8 cellular contexts compared by ENCODE assay signal in the genomic region with DNA sequence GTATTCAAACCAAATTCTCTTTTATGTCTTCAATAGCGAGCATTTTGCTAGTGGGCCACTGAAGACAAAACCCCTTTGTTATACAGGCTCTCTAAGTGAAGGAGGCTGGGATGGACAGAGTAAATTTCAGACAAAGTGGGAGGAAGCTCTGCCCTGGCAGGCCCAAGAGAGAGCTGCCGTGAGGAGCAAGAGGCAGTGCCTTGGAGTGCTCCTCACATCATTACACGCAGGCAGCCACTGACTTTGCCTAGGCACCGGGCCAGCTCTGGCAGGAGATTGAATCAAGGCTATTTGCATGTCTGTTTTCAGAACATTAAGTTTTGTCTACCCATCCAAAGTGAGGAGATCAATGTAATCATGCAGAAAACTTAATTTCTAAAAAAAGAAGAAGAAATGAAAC.
DNase-seq lines count a peak whose midpoint lies in the region; ATAC-seq and TF ChIP-seq lines count a peak whose summit lies in the region.

No MANE protein-coding gene starts in this region.

- intact Hi-C loops in posterior cingulate gyrus (cut with DNase I) (loop anchor here (10.0 kb wide), 1 partner anchor 306 kb away; no protein-coding TSS in a partner anchor), natural killer cell (cut with micrococcal nuclease) (no loop called here)

- peak; percentile 72 for ATAC-seq in GM18867 (IDR thresholded peaks at IDR 0.05; ENCODE audit: unreplicated experiment)
- peak; percentile 53 for ATAC-seq in HG03060 (IDR thresholded peaks at IDR 0.05; ENCODE audit: low read depth, unreplicated experiment)
- no peak for ATAC-seq in natural killer cell

- DNase-seq in dedifferentiated amniotic fluid mesenchymal stem cell (ENCODE audit: extremely low spot score) (peak; percentile 60), posterior cingulate gyrus (peak in 9 of 10 donors; percentile 39 to 91 (median 57)), natural killer cell (no peak), immature natural killer cell (no peak), NCI-H128 (lab: John Stamatoyannopoulos, UW; ENCODE audit: unreplicated experiment) (no peak), SHP77 (lab: John Stamatoyannopoulos, UW) (no peak)

- H3K9me3 Mint-ChIP-seq in natural killer cell (no peaks in the 10 kb centered on the region), immature natural killer cell (no peaks in the 10 kb centered on the region)

- H3K4me3 Mint-ChIP-seq in natural killer cell (no peak overlapping the region), immature natural killer cell (no peak overlapping the region)

- H3K4me1 Mint-ChIP-seq in natural killer cell (no peaks in the 10 kb centered on the region), immature natural killer cell (no peaks in the 10 kb centered on the region)

- no peak for TF ChIP-seq CTCF in natural killer cell (IDR thresholded peaks at IDR 0.05)

- H3K27ac Mint-ChIP-seq in natural killer cell (no peak overlapping the region), immature natural killer cell (no peak overlapping the region)

- H3K36me3 Mint-ChIP-seq in natural killer cell: no peaks in the 10 kb centered on the region
- H3K36me3 Mint-ChIP-seq in immature natural killer cell: no peaks in the 10 kb centered on the region

- H3K27me3 Mint-ChIP-seq in natural killer cell (ENCODE audit: low read depth in 2 of 2) (peaks cover 0 to 5% of the 10 kb centered on the region in 2 donors), immature natural killer cell (ENCODE audit: low read depth in 3 of 3) (peaks cover 0 to 2% (median 0%) of the 10 kb centered on the region in 3 donors)

Comparison
In these comparisons a context has a peak if more than half of its experiments do, and no peak if none do; other contexts are left out.
1. ATAC-seq: peak in GM18867 (single experiment) and HG03060 (single experiment); none in natural killer cell (0 of 3).
2. DNase-seq: peak in dedifferentiated amniotic fluid mesenchymal stem cell (single experiment) and posterior cingulate gyrus (9 of 10); none in natural killer cell (single experiment), immature natural killer cell (0 of 3), NCI-H128 (single experiment) and SHP77 (0 of 2).